13 cellular contexts compared by ENCODE assay signal in the genomic region with DNA sequence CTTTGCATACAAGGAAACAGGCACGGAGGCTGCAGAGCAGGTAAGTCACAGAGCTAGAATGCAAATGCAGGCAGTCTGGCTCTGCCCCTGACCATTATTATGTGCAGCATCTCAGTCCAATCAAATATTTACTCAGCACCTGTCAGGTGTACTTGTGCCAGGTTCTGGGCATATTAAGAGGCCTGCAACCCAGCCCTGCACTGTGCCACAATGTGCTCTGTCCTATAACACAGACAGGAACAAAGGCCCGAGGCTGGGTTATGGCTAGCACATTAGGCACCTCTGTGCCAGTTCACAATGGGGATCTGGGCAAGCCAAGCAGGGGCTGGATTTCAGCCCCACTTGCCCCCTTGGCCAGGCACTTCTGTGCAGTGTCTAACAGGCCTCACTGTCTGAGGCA. TPM values are rescaled to one million over a fixed set of nuclear protein-coding genes. Genes with fewer than 3 reads are reported as not detected.
A peak's percentile ranks its signal among the peaks of the same experiment; 100 is the strongest.
DNase-seq lines count a peak whose midpoint lies in the region; ATAC-seq and TF ChIP-seq lines count a peak whose summit lies in the region.
"Had no signal": no experiment of that assay in that cellular context is flagged by ENCODE, and none has a peak within 500 bp of the region (broad histone marks: within the 10 kb centered on the region; RNA-seq: fewer than 3 reads in every experiment).

No MANE protein-coding gene starts in this region.

- no peak overlapping the region for H3K4me3 ChIP-seq in RWPE2 (ENCODE audit: severe bottlenecking)
- no peak overlapping the region for H3K4me3 ChIP-seq in right atrium auricular region
- peak overlapping the region in 1 of 4 donors; percentile 8 for H3K4me3 ChIP-seq in upper lobe of left lung

- TF ChIP-seq CTCF in RWPE2 (IDR thresholded peaks at IDR 0.05; ENCODE audit: poor library complexity, severe bottlenecking) (no peak), right atrium auricular region (IDR thresholded peaks at IDR 0.05) (no peak), upper lobe of left lung (IDR thresholded peaks at IDR 0.05) (no peak)

- H3K27me3 Mint-ChIP-seq in activated CD8-positive, alpha-beta T cell treated with anti-CD3 and anti-CD28 coated beads, Interleukin-2, amount 10 ng/mL, durations not matched to agents 7 days and 5 days (ENCODE audit: low read depth): no peaks in the 10 kb centered on the region

- no peaks in the 10 kb centered on the region for H3K9me3 Mint-ChIP-seq in activated CD8-positive, alpha-beta T cell treated with anti-CD3 and anti-CD28 coated beads, Interleukin-2, amount 10 ng/mL, durations not matched to agents 7 days and 5 days (ENCODE audit: insufficient read depth)

- no peak overlapping the region for H3K4me3 Mint-ChIP-seq in activated CD8-positive, alpha-beta T cell treated with anti-CD3 and anti-CD28 coated beads, Interleukin-2, amount 10 ng/mL, durations not matched to agents 7 days and 5 days

- H3K36me3 ChIP-seq in RWPE2 (ENCODE audit: low read depth) (no peaks in the 10 kb centered on the region), right atrium auricular region (no peaks in the 10 kb centered on the region), upper lobe of left lung (no peaks in the 10 kb centered on the region)
- H3K36me3 ChIP-seq: spleen had no signal

- H3K27me3 ChIP-seq in RWPE2 (ENCODE audit: insufficient read depth, poor library complexity, severe bottlenecking) (no peaks in the 10 kb centered on the region), right atrium auricular region (no peaks in the 10 kb centered on the region), upper lobe of left lung (no peaks in the 10 kb centered on the region)
- H3K27me3 ChIP-seq: spleen had no signal

- H3K4me1 Mint-ChIP-seq in activated CD8-positive, alpha-beta T cell treated with anti-CD3 and anti-CD28 coated beads, Interleukin-2, amount 10 ng/mL, durations not matched to agents 7 days and 5 days (ENCODE audit: low read depth): peaks cover 7% of the 10 kb centered on the region

- CTCF ChIA-PET in activated CD8-positive, alpha-beta T cell treated with anti-CD3 and anti-CD28 coated beads, Interleukin-2, amount 10 ng/mL, durations not matched to agents 7 days and 5 days (lab: Charles Lee): no interaction called here

- H3K9me3 ChIP-seq in RWPE2 (ENCODE audit: severe bottlenecking): no peaks in the 10 kb centered on the region
- H3K9me3 ChIP-seq in right atrium auricular region: no peaks in the 10 kb centered on the region
- H3K9me3 ChIP-seq in upper lobe of left lung: no peaks in the 10 kb centered on the region
- H3K9me3 ChIP-seq: spleen had no signal

- WGBS in upper lobe of left lung, 2 donors: 31 to 75% methylated on average over 1 to 2 of the region's 2 CpGs

- H3K27ac ChIP-seq in RWPE2 (ENCODE audit: poor library complexity, severe bottlenecking): no peak overlapping the region
- peak overlapping the region; percentile 62 to 79 for H3K27ac ChIP-seq in right atrium auricular region
- H3K27ac ChIP-seq in upper lobe of left lung: peak overlapping the region; percentile 23 to 64 (median 55)

- H3K36me3 Mint-ChIP-seq in activated CD8-positive, alpha-beta T cell treated with anti-CD3 and anti-CD28 coated beads, Interleukin-2, amount 10 ng/mL, durations not matched to agents 7 days and 5 days (ENCODE audit: low read depth): no peaks in the 10 kb centered on the region

- H3K27ac Mint-ChIP-seq in activated CD8-positive, alpha-beta T cell treated with anti-CD3 and anti-CD28 coated beads, Interleukin-2, amount 10 ng/mL, durations not matched to agents 7 days and 5 days: no peak overlapping the region

- ATAC-seq in RWPE2 (ENCODE audit: low read depth) (peak; percentile 36; the same call in 1 of the 3 replicates), upper lobe of left lung (ENCODE audit: low FRiP score in 2 of 2) (peak; percentile 42 to 66)
- no peak for ATAC-seq in activated CD8-positive, alpha-beta T cell treated with anti-CD3 and anti-CD28 coated beads, Interleukin-2, amount 10 ng/mL, durations not matched to agents 7 days and 5 days

- TF ChIP-seq EP300 in upper lobe of left lung (IDR thresholded peaks at IDR 0.05): no peak

- POLR2A ChIA-PET in activated CD8-positive, alpha-beta T cell treated with anti-CD3 and anti-CD28 coated beads, Interleukin-2, amount 10 ng/mL, durations not matched to agents 7 days and 5 days (lab: Charles Lee): no interaction called here

- DNase-seq in NCI-H510A treated with DMSO at 0.1 percent for 48 hours (lab: John Stamatoyannopoulos, UW) (peak; percentile 63), NCI-H510A (lab: John Stamatoyannopoulos, UW) (no peak), RWPE2 (ENCODE audit: low spot score) (no peak), right atrium auricular region (ENCODE audit: low spot score) (no peak), upper lobe of left lung (peak in 1 of 2 donors; percentile 56), hypothalamus (lab: John Stamatoyannopoulos, UW) (no peak)
- DNase-seq in activated CD8-positive, alpha-beta T cell treated with anti-CD3 and anti-CD28 coated beads, Interleukin-2, amount 10 ng/mL, durations not matched to agents 7 days and 5 days: no peak
- DNase-seq in activated effector memory CD4-positive, alpha-beta T cell treated with anti-CD3 and anti-CD28 coated beads, Interleukin-2, amount 50 U/mL, for 16 hours: no peak
- DNase-seq: activated CD4-positive, CD25-positive, alpha-beta regulatory T cell treated with anti-CD3 and anti-CD28 coated beads, Interleukin-2, amount 50 U/mL, for 72 hours; activated T-cell treated with anti-CD3 and anti-CD28 coated beads, Interleukin-2, amount 50 U/mL, for 1 hour; DMS79; foreskin fibroblast; spleen had no signal

- TF ChIP-seq POLR2A in upper lobe of left lung (IDR thresholded peaks at IDR 0.05): no peak

- H3K4me1 ChIP-seq in RWPE2 (ENCODE audit: insufficient read depth, poor library complexity, severe bottlenecking) (no peaks in the 10 kb centered on the region), right atrium auricular region (peaks cover 0 to 49% of the 10 kb centered on the region in 2 donors), upper lobe of left lung (peaks cover 17 to 33% (median 25%) of the 10 kb centered on the region in 4 donors)

RNA-seq across cellular contexts. Expression of gene ARL15, which starts 14.0 kb away (rescaled TPM):
- 10 to 100 TPM; 11.4 to 22.8 TPM for total RNA-seq in right atrium auricular region
- total RNA-seq in upper lobe of left lung: 10 to 100 TPM in 5 of 6 donors, 1 to 10 TPM in 1; 6.7 to 36.4 (median 20.7) TPM
- total RNA-seq in activated CD8-positive, alpha-beta T cell treated with anti-CD3 and anti-CD28 coated beads, Interleukin-2, amount 10 ng/mL, durations not matched to agents 7 days and 5 days: 10 to 100 TPM; 10.6 to 12.3 TPM
